20 cellular contexts compared by ENCODE assay signal in the genomic region with DNA sequence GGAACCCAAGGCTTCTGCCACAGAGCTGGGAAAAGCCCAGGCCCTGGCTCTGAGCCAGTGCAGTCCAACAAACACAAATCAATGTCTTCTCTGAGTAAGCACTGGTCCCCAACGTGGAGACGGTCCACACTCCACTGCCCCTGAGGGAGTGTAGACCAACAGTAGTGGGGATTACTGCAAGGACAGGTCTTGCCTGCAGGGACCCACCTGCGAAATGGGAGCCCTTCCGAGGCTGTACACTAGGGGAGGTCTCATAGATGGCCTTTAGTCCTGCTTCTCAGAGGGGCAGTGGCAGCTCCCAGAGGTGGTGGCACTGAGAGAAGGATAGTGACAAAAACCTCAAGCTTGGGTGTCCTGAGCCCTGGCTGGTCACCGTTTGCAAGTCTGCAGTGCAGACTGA. TPM values are rescaled to one million over a fixed set of nuclear protein-coding genes. Genes with fewer than 3 reads are reported as not detected.
DNase-seq lines count a peak whose midpoint lies in the region; ATAC-seq and TF ChIP-seq lines count a peak whose summit lies in the region.
"Had no signal": no experiment of that assay in that cellular context is flagged by ENCODE, and none has a peak within 500 bp of the region (broad histone marks: within the 10 kb centered on the region; RNA-seq: fewer than 3 reads in every experiment).

No MANE protein-coding gene starts in this region.

- H3K36me3 ChIP-seq in endodermal cell (ENCODE audit: control insufficient read depth, insufficient read depth, low read length) = no peaks in the 10 kb centered on the region
- H3K36me3 ChIP-seq in right lobe of liver = no peaks in the 10 kb centered on the region
- no peaks in the 10 kb centered on the region for H3K36me3 ChIP-seq in trophoblast cell (ENCODE audit: control insufficient read depth in 1 of 2, insufficient read depth in 2 of 2, low read length in 2 of 2)

- TF ChIP-seq CTCF in endodermal cell (conservative IDR thresholded peaks at IDR 0.05) = peak; percentile 35
- TF ChIP-seq CTCF in right lobe of liver (IDR thresholded peaks at IDR 0.05) = no peak
- no peak for TF ChIP-seq CTCF in HFFc6 (IDR thresholded peaks at IDR 0.05)

- H3K27ac ChIP-seq in endodermal cell (ENCODE audit: low read depth, low read length) (no peak overlapping the region), right lobe of liver (no peak overlapping the region), trophoblast cell (ENCODE audit: low read depth, low read length) (no peak overlapping the region)
- H3K27ac ChIP-seq: GM23248 had no signal

- no peak overlapping the region for H2AFZ ChIP-seq in trophoblast cell (ENCODE audit: insufficient read depth, low read length, poor library complexity)
- H2AFZ ChIP-seq: GM23248 had no signal

- H3K18ac ChIP-seq in trophoblast cell (ENCODE audit: low read length) = no peak overlapping the region

- H3K36me3 Mint-ChIP-seq in endodermal cell (ENCODE audit: low read depth) (no peaks in the 10 kb centered on the region), HFFc6 (ENCODE audit: low read depth) (no peaks in the 10 kb centered on the region)
- H3K36me3 Mint-ChIP-seq: CD4-positive, CD25-positive, alpha-beta regulatory T cell; CD8-positive, alpha-beta T cell had no signal

- no peak overlapping the region for H3K23ac ChIP-seq in trophoblast cell (ENCODE audit: low read length)

- H3K4me3 ChIP-seq in endodermal cell (ENCODE audit: low read length) = no peak overlapping the region
- no peak overlapping the region for H3K4me3 ChIP-seq in right lobe of liver
- H3K4me3 ChIP-seq in trophoblast cell (ENCODE audit: low read depth, low read length) = no peak overlapping the region
- H3K4me3 ChIP-seq: GM12878, GM23248 had no signal

- H3K27me3 ChIP-seq in endodermal cell (ENCODE audit: control insufficient read depth, insufficient read depth, low read length, poor library complexity, severe bottlenecking) = no peaks in the 10 kb centered on the region
- no peaks in the 10 kb centered on the region for H3K27me3 ChIP-seq in right lobe of liver
- H3K27me3 ChIP-seq in trophoblast cell (ENCODE audit: insufficient read depth, low read length) = no peaks in the 10 kb centered on the region

- H3K4me2 ChIP-seq in trophoblast cell (ENCODE audit: low read length) = no peak overlapping the region

- H2AK5ac ChIP-seq in trophoblast cell (ENCODE audit: low read length) = no peak overlapping the region

- H2BK12ac ChIP-seq in trophoblast cell (ENCODE audit: low read length) = peak overlapping the region; percentile 23

- H3K4ac ChIP-seq in trophoblast cell (ENCODE audit: low read depth, low read length) = no peak overlapping the region

- peak overlapping the region; percentile 15 for H4K91ac ChIP-seq in trophoblast cell (ENCODE audit: low read depth, low read length)

- H3K79me2 ChIP-seq in trophoblast cell (ENCODE audit: control insufficient read depth, insufficient read depth, low read length, poor library complexity) = no peaks in the 10 kb centered on the region

- no peak overlapping the region for H4K8ac ChIP-seq in trophoblast cell (ENCODE audit: low read depth, low read length)

- WGBS in endodermal cell (ENCODE audit: insufficient coverage in 1 of 2, insufficient read length in 1 of 2), 2 experiments = 89% methylated on average over 2 to 5 of the region's 5 CpGs
- WGBS in right lobe of liver (ENCODE audit: insufficient coverage, low coverage, low lambda C conversion rate, missing lambda C conversion rate) = 25% methylated on average over 3 of the region's 5 CpGs
- whole genome bisulfite sequencing in trophoblast cell (ENCODE audit: extremely low coverage, insufficient coverage, insufficient read length) = no CpG with 5 or more reads among the region's 5 CpGs

- no peaks in the 10 kb centered on the region for H3K27me3 Mint-ChIP-seq in endodermal cell (ENCODE audit: insufficient read depth)
- peaks cover 17% of the 10 kb centered on the region for H3K27me3 Mint-ChIP-seq in stimulated activated naive CD8-positive, alpha-beta T cell treated with anti-CD3 and anti-CD28 coated beads, Interleukin-15, amount 100 ng/mL, for 72 hours
- H3K27me3 Mint-ChIP-seq in HFFc6 (ENCODE audit: insufficient read depth) = peaks cover 1% of the 10 kb centered on the region; the same call in 1 of the 2 replicates

- peaks cover 6% of the 10 kb centered on the region for H3K9me3 Mint-ChIP-seq in endodermal cell
- no peaks in the 10 kb centered on the region for H3K9me3 Mint-ChIP-seq in stimulated activated naive CD8-positive, alpha-beta T cell treated with anti-CD3 and anti-CD28 coated beads, Interleukin-15, amount 100 ng/mL, for 72 hours
- peaks cover 9% of the 10 kb centered on the region; the same call in 1 of the 2 replicates for H3K9me3 Mint-ChIP-seq in HFFc6
- H3K9me3 Mint-ChIP-seq: CD8-positive, alpha-beta T cell had no signal

- peak; percentile 12 to 31 (median 20) for ATAC-seq in right lobe of liver
- no peak for ATAC-seq in HG02759 (IDR thresholded peaks at IDR 0.05; ENCODE audit: unreplicated experiment)
- ATAC-seq in stimulated activated naive CD8-positive, alpha-beta T cell treated with anti-CD3 and anti-CD28 coated beads, Interleukin-15, amount 100 ng/mL, for 72 hours = no peak
- ATAC-seq: CD8-positive, alpha-beta T cell; GM12878 had no signal

- H3K27ac Mint-ChIP-seq in endodermal cell = no peak overlapping the region
- H3K27ac Mint-ChIP-seq in stimulated activated naive CD8-positive, alpha-beta T cell treated with anti-CD3 and anti-CD28 coated beads, Interleukin-15, amount 100 ng/mL, for 72 hours = no peak overlapping the region
- no peak overlapping the region for H3K27ac Mint-ChIP-seq in HFFc6
- H3K27ac Mint-ChIP-seq: CD4-positive, CD25-positive, alpha-beta regulatory T cell; CD8-positive, alpha-beta T cell had no signal

- DNase-seq in HuH-7 (ENCODE audit: low spot score) (peak; percentile 6), endodermal cell (no peak), right lobe of liver (peak in 1 of 3 donors; percentile 36), trophoblast cell (no peak), HFFc6 (no peak)
- DNase-seq in stimulated activated naive CD8-positive, alpha-beta T cell treated with anti-CD3 and anti-CD28 coated beads, Interleukin-15, amount 100 ng/mL, for 72 hours = no peak
- DNase-seq: 8988T; CD4-positive, CD25-positive, alpha-beta regulatory T cell; CD8-positive, alpha-beta T cell; DMS 273 treated with DMSO at 0.1 percent for 48 hours; DMS79; EL; GDM1; GM23248; H7; HCEC 1CT had no signal

- no peak overlapping the region for H2BK5ac ChIP-seq in trophoblast cell (ENCODE audit: low read depth, low read length, poor library complexity)

- H3K4me1 ChIP-seq in endodermal cell (ENCODE audit: control insufficient read depth, insufficient read depth, low read length) (no peaks in the 10 kb centered on the region), right lobe of liver (peaks cover 0 to 21% (median 4%) of the 10 kb centered on the region in 4 donors), trophoblast cell (ENCODE audit: control insufficient read depth in 1 of 2, insufficient read depth in 2 of 2, low read length in 2 of 2) (peaks cover 9 to 19% of the 10 kb centered on the region in 2 experiments)

- peaks cover 8% of the 10 kb centered on the region for H3K79me1 ChIP-seq in trophoblast cell (ENCODE audit: low read length)

- no peak overlapping the region for H3K9ac ChIP-seq in endodermal cell (ENCODE audit: extremely low read depth, low read length, poor library complexity, severe bottlenecking)
- H3K9ac ChIP-seq in trophoblast cell (ENCODE audit: low read length) = no peak overlapping the region
- H3K9ac ChIP-seq: GM23248 had no signal

- H3K9me3 ChIP-seq in endodermal cell (ENCODE audit: control insufficient read depth, low read length) (no peaks in the 10 kb centered on the region), right lobe of liver (no peaks in the 10 kb centered on the region), trophoblast cell (ENCODE audit: insufficient read depth, low read depth, low read length) (peaks cover 2% of the 10 kb centered on the region)

- H3K4me3 Mint-ChIP-seq in endodermal cell (no peak overlapping the region), HFFc6 (no peak overlapping the region)
- H3K4me3 Mint-ChIP-seq in stimulated activated naive CD8-positive, alpha-beta T cell treated with anti-CD3 and anti-CD28 coated beads, Interleukin-15, amount 100 ng/mL, for 72 hours = no peak overlapping the region
- H3K4me3 Mint-ChIP-seq: CD4-positive, CD25-positive, alpha-beta regulatory T cell; CD8-positive, alpha-beta T cell had no signal

- H3K14ac ChIP-seq in trophoblast cell (ENCODE audit: low read length) = peak overlapping the region; percentile 0

- peaks cover 17% of the 10 kb centered on the region for H3K4me1 Mint-ChIP-seq in endodermal cell
- no peaks in the 10 kb centered on the region for H3K4me1 Mint-ChIP-seq in stimulated activated naive CD8-positive, alpha-beta T cell treated with anti-CD3 and anti-CD28 coated beads, Interleukin-15, amount 100 ng/mL, for 72 hours
- no peaks in the 10 kb centered on the region for H3K4me1 Mint-ChIP-seq in HFFc6 (ENCODE audit: low read depth)
- H3K4me1 Mint-ChIP-seq: CD4-positive, CD25-positive, alpha-beta regulatory T cell had no signal

- no peak for TF ChIP-seq POLR2A in right lobe of liver (IDR thresholded peaks at IDR 0.05)

- intact Hi-C loops in right lobe of liver (cut with DNase I) = no loop called here

- no peak overlapping the region for H4K12ac ChIP-seq in trophoblast cell (ENCODE audit: low read depth, low read length)

- no peak overlapping the region for H2BK120ac ChIP-seq in trophoblast cell (ENCODE audit: insufficient read depth, low read length, poor library complexity)

RNA-seq across cellular contexts. Expression of a gene that starts 19.5 kb away (rescaled TPM):
- total RNA-seq in endodermal cell (under 1 TPM in 1 of 2 donors, not detected in 1; 0.07 TPM), right lobe of liver (under 1 TPM in 2 of 6 experiments, not detected in 4; 0.06 to 0.42 TPM)
- 0.11 TPM for polyA plus RNA-seq in endodermal cell (2013, experiment 1 of 2)
- not detected for polyA plus RNA-seq in endodermal cell (2013, experiment 2 of 2)
- polyA plus RNA-seq in trophoblast cell (2013) = 0.15 and 0.28 TPM in 2 replicates
- total RNA-seq in HFFc6 (2021; fragmentation: NEBNext Ultra II Directional; extraction: Animal tissue kit (Norgen Biotek cat#: 25700)) = not detected
- total RNA-seq: A673; CD4-positive, CD25-positive, alpha-beta regulatory T cell; CD8-positive, alpha-beta T cell; GM23248; H7 had no signal
- polyA plus RNA-seq: BJ; CD4-positive, CD25-positive, alpha-beta regulatory T cell; GM23248 had no signal

Comparison
In these comparisons a context has a peak if more than half of its experiments do, and no peak if none do; other contexts are left out.
1. ATAC-seq: peak in right lobe of liver (4 of 4); none in HG02759 (single experiment) and stimulated activated naive CD8-positive, alpha-beta T cell treated with anti-CD3 and anti-CD28 coated beads, Interleukin-15, amount 100 ng/mL, for 72 hours (single experiment).